In the genomic region with DNA sequence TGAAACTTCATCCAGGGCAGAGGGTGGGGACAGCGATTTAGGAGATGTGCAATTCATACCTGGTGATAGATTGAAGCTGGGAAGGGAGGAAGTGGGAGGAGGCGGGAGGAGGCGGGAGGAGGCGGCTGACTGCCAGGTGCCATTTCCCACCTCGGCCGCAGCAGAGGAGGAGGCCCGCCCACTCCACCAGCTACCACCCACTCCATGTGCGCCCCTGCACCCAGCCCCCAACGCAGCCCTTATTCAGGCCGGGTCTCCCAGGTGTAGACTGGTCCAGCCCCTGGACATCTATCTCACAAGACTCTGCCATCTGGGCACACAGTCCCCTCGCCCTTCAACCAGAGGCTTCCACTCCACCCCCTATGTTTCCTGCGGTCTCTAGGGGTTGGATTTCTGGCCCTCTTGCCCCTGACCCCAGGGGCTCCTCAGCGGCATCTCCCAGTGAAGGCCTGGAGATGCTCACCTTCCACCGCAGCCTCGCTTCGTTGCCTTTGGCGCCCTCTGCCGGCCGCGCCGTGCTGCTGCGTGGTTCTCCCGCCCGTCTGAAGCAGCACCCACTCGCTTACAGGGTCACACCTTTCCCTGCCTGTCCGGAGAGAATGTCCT, we compare ENCODE assay signal across 8 cellular contexts. TPM values are rescaled to one million over a fixed set of nuclear protein-coding genes. Genes with fewer than 3 reads are reported as not detected.
A peak's percentile ranks its signal among the peaks of the same experiment; 100 is the strongest.
DNase-seq lines count a peak whose midpoint lies in the region; ATAC-seq and TF ChIP-seq lines count a peak whose summit lies in the region.

No MANE protein-coding gene starts in this region.

- H3K27me3 ChIP-seq in BLaER1 (no peaks in the 10 kb centered on the region), foreskin keratinocyte (peaks cover 17% of the 10 kb centered on the region), tibial nerve (peaks cover 0 to 20% of the 10 kb centered on the region in 2 donors)

- no peaks in the 10 kb centered on the region for H3K36me3 Mint-ChIP-seq in osteocyte (ENCODE audit: unreplicated experiment)

- WGBS in tibial nerve, 2 donors, result 14 to 18% methylated on average over 25 to 26 of the region's 26 CpGs

- H3K9me3 ChIP-seq in BLaER1 (no peaks in the 10 kb centered on the region), tibial nerve (no peaks in the 10 kb centered on the region)

- peak; percentile 85 for TF ChIP-seq CTCF in foreskin keratinocyte (conservative IDR thresholded peaks at IDR 0.05)
- peak; percentile 94 for TF ChIP-seq CTCF in osteocyte (IDR thresholded peaks at IDR 0.05)
- peak; percentile 60 to 92 (median 88) for TF ChIP-seq CTCF in tibial nerve (IDR thresholded peaks at IDR 0.05)

- TF ChIP-seq POLR2A in tibial nerve (IDR thresholded peaks at IDR 0.05), result no peak

- H3K4me1 Mint-ChIP-seq in osteocyte (ENCODE audit: unreplicated experiment), result peaks cover 2% of the 10 kb centered on the region

- H3K27ac ChIP-seq in BLaER1 (no peak overlapping the region), foreskin keratinocyte (no peak overlapping the region), tibial nerve (no peak overlapping the region)

- H3K27me3 Mint-ChIP-seq in osteocyte (ENCODE audit: unreplicated experiment), result peaks cover 51% of the 10 kb centered on the region

- no peak overlapping the region for H3K9ac ChIP-seq in BLaER1

- no peak overlapping the region for H3K4me3 Mint-ChIP-seq in osteocyte (ENCODE audit: unreplicated experiment)

- H3K27ac Mint-ChIP-seq in osteocyte (ENCODE audit: unreplicated experiment), result no peak overlapping the region

- 0 out of 2 replicates have a peak, but pooled peaks cover 11% of the 10 kb centered on the region for H4K20me1 ChIP-seq in BLaER1

- DNase-seq in KBM-7 (peak; percentile 66), RPMI7951 (ENCODE audit: low read depth) (peak; percentile 42), foreskin keratinocyte (peak in 1 of 2 donors; percentile 11), osteocyte (ENCODE audit: extremely low spot score, unreplicated experiment) (no peak), tibial nerve (ENCODE audit: low spot score in 2 of 2) (peak in 1 of 2 donors; percentile 50)
- peak; percentile 73 for DNase-seq in activated T-helper 9 cell treated with anti-CD3 and anti-CD28 coated beads, Interleukin-2, amount 50 U/mL, for 16 hours (ENCODE audit: low read depth)

- no peaks in the 10 kb centered on the region for H3K9me3 Mint-ChIP-seq in osteocyte (ENCODE audit: unreplicated experiment)

- H3K4me2 ChIP-seq in BLaER1, result peak overlapping the region; percentile 57

- in situ Hi-C loops in KBM-7 (cut with MboI; ENCODE audit: low pct_unique_long_range_greater_than_20kb, low sequenced_read_pairs), result no loop called here

- no peak for TF ChIP-seq EP300 in tibial nerve (IDR thresholded peaks at IDR 0.05)

- H3K4me1 ChIP-seq in BLaER1 (peaks cover 42% of the 10 kb centered on the region), foreskin keratinocyte (no peaks in the 10 kb centered on the region), tibial nerve (peaks cover 0 to 10% (median 5%) of the 10 kb centered on the region in 4 donors)

- H3K36me3 ChIP-seq in BLaER1 (0 out of 2 replicates have a peak, but pooled peaks cover 7% of the 10 kb centered on the region), tibial nerve (no peaks in the 10 kb centered on the region)

- H3K4me3 ChIP-seq in BLaER1 (no peak overlapping the region), tibial nerve (peak overlapping the region in 1 of 4 donors; percentile 9)

- ATAC-seq in GM19395 (IDR thresholded peaks at IDR 0.05; ENCODE audit: unreplicated experiment), result peak; percentile 54
- peak; percentile 85 for ATAC-seq in foreskin keratinocyte

RNA-seq across cellular contexts. Expression of gene FAM83D, which starts 32.6 kb away (rescaled TPM):
- 125 and 148 TPM in 2 replicates for total RNA-seq in RPMI7951 (2014; rRNA removed; shearing (Covaris generic))
- total RNA-seq in foreskin keratinocyte, result 38.1 and 51.8 TPM in 2 replicates
- 24.9 and 36.6 TPM in 2 replicates for polyA plus RNA-seq in foreskin keratinocyte
- 4.6 TPM in 2 replicates for total RNA-seq in osteocyte
- under 1 TPM in 2 of 4 donors, not detected in 2; 0.42 to 0.90 TPM for total RNA-seq in tibial nerve
